ENCODE assay signal across 9 cellular contexts in the genomic region with DNA sequence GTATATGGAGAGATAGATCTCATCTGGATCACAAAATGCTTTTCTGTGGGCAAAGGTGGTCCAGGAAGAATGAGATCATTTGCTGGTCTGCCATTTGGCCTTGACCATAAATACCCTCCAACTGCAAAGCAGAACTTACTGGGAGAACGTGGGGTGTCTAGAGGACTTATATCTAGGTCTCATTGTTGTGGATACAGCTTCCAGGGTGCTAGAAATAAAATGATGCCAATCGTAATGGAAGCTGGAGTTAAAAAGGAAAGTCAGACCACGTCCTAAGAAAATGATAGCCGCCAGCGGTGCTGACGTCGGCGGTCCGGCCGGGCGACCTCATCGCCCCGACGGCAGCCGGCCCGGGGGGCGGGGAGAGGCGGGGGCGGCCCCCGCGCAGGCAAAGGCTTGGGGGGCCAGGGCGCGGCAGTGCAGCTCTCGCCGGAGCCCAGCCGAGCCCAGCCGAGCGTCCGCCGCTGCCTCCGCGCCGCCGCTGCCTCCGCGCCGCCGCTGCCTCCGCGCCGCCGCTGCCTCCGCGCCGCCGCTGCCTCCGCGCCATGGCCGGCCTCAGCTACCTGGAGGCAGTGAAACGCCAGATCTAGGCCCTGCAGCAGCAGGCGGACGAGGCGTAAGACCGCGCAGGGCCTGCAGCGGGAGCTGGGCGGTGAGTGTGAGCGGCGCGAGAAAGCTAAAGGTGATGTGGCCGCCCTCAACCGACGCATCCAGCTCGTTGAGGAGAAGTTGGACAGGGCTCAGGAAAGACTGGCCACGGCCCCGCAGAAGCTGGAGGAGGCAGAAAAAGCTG.
DNase-seq lines count a peak whose midpoint lies in the region; ATAC-seq and TF ChIP-seq lines count a peak whose summit lies in the region.
"Had no signal": no experiment of that assay in that cellular context is flagged by ENCODE, and none has a peak within 500 bp of the region (broad histone marks: within the 10 kb centered on the region; RNA-seq: fewer than 3 reads in every experiment).

No MANE protein-coding gene starts in this region.

- POLR2A ChIA-PET in activated CD8-positive, alpha-beta T cell treated with anti-CD3 and anti-CD28 coated beads for 36 hours (lab: Charles Lee): interaction anchor here (1.2 kb wide), 1 partner anchor 41 kb away, joined by 3 read pairs; no protein-coding TSS in a partner anchor

- ATAC-seq in HG02623 (IDR thresholded peaks at IDR 0.05; ENCODE audit: unreplicated experiment): peak; percentile 83
- peak; percentile 85 for ATAC-seq in activated CD8-positive, alpha-beta T cell treated with anti-CD3 and anti-CD28 coated beads for 36 hours
- ATAC-seq in stimulated activated memory B cell treated with anti-CD40 and anti-IgM and Interleukin-4, amounts not matched to agents 10 μg/mL and 1 μg/mL and 100 μg/mL, for 72 hours: peak; percentile 89

- CTCF ChIA-PET in activated CD8-positive, alpha-beta T cell treated with anti-CD3 and anti-CD28 coated beads for 36 hours (lab: Charles Lee): interaction anchor here (0.7 to 1.7 kb wide), 6 partner anchors 28 to 695 kb away, joined by 3 to 6 read pairs (median 3); no protein-coding TSS in a partner anchor

- H3K27me3 Mint-ChIP-seq in activated CD8-positive, alpha-beta T cell treated with anti-CD3 and anti-CD28 coated beads for 36 hours: no peaks in the 10 kb centered on the region
- H3K27me3 Mint-ChIP-seq in stimulated activated memory B cell treated with anti-CD40 and anti-IgM and Interleukin-4, amounts not matched to agents 10 μg/mL and 1 μg/mL and 100 μg/mL, for 72 hours: no peaks in the 10 kb centered on the region

- H3K36me3 Mint-ChIP-seq in activated CD8-positive, alpha-beta T cell treated with anti-CD3 and anti-CD28 coated beads for 36 hours (ENCODE audit: low read depth): no peaks in the 10 kb centered on the region
- no peaks in the 10 kb centered on the region for H3K36me3 Mint-ChIP-seq in stimulated activated memory B cell treated with anti-CD40 and anti-IgM and Interleukin-4, amounts not matched to agents 10 μg/mL and 1 μg/mL and 100 μg/mL, for 72 hours

- intact Hi-C loops in activated CD8-positive, alpha-beta T cell treated with anti-CD3 and anti-CD28 coated beads for 36 hours (cut with micrococcal nuclease): loop anchor here (10.0 kb wide), 1 partner anchor 148 kb away; the partner anchor contains the start of gene SLC4A7

- peak overlapping the region; percentile 62 to 83 for H3K27ac ChIP-seq in mucosa of rectum (ENCODE audit: low read depth in 2 of 2, low read length in 2 of 2)

- no peak for TF ChIP-seq CTCF in activated CD8-positive, alpha-beta T cell treated with anti-CD3 and anti-CD28 coated beads for 36 hours (IDR thresholded peaks at IDR 0.05)
- no peak for TF ChIP-seq CTCF in epithelial cell of esophagus (IDR thresholded peaks at IDR 0.05; ENCODE audit: insufficient read depth, low read depth, low read length, missing control alignments)

- H3K4me3 ChIP-seq in epithelial cell of esophagus (ENCODE audit: low read length) (peak overlapping the region; percentile 52), mucosa of rectum (ENCODE audit: low read length in 2 of 2) (peak overlapping the region; percentile 73 to 85)

- no peaks in the 10 kb centered on the region for H3K9me3 Mint-ChIP-seq in activated CD8-positive, alpha-beta T cell treated with anti-CD3 and anti-CD28 coated beads for 36 hours
- no peaks in the 10 kb centered on the region for H3K9me3 Mint-ChIP-seq in stimulated activated memory B cell treated with anti-CD40 and anti-IgM and Interleukin-4, amounts not matched to agents 10 μg/mL and 1 μg/mL and 100 μg/mL, for 72 hours

- no peaks in the 10 kb centered on the region for H3K36me3 ChIP-seq in mucosa of rectum (ENCODE audit: control insufficient read depth in 2 of 2, insufficient read depth in 2 of 2, low read length in 2 of 2)

- H3K4me1 Mint-ChIP-seq in activated CD8-positive, alpha-beta T cell treated with anti-CD3 and anti-CD28 coated beads for 36 hours (ENCODE audit: low read depth): peaks cover 34% of the 10 kb centered on the region
- H3K4me1 Mint-ChIP-seq in stimulated activated memory B cell treated with anti-CD40 and anti-IgM and Interleukin-4, amounts not matched to agents 10 μg/mL and 1 μg/mL and 100 μg/mL, for 72 hours: peaks cover 10% of the 10 kb centered on the region

- peak overlapping the region; percentile 79 for H3K9ac ChIP-seq in mucosa of rectum (ENCODE audit: low read depth in 1 of 2, low read length in 2 of 2)

- H3K27me3 ChIP-seq in mucosa of rectum (ENCODE audit: control insufficient read depth in 2 of 2, insufficient read depth in 2 of 2, low read length in 2 of 2): no peaks in the 10 kb centered on the region

- no peaks in the 10 kb centered on the region for H3K4me1 ChIP-seq in mucosa of rectum (ENCODE audit: control insufficient read depth in 2 of 2, insufficient read depth in 2 of 2, low read length in 2 of 2)

- H3K9me3 ChIP-seq in mucosa of rectum (ENCODE audit: control insufficient read depth in 2 of 2, low read length in 2 of 2): no peaks in the 10 kb centered on the region

- peak overlapping the region; percentile 83 for H3K27ac Mint-ChIP-seq in activated CD8-positive, alpha-beta T cell treated with anti-CD3 and anti-CD28 coated beads for 36 hours
- H3K27ac Mint-ChIP-seq in stimulated activated memory B cell treated with anti-CD40 and anti-IgM and Interleukin-4, amounts not matched to agents 10 μg/mL and 1 μg/mL and 100 μg/mL, for 72 hours: peak overlapping the region; percentile 86

- DNase-seq in NCI-H1694 treated with DMSO at 0.1 percent for 48 hours (lab: John Stamatoyannopoulos, UW) (peak; percentile 1), NCI-H1694 (lab: John Stamatoyannopoulos, UW) (no peak), NCI-H2029 (lab: John Stamatoyannopoulos, UW) (peak; percentile 47), epithelial cell of esophagus (ENCODE audit: low read depth) (peak; percentile 41)
- DNase-seq in activated CD8-positive, alpha-beta T cell treated with anti-CD3 and anti-CD28 coated beads for 36 hours: peak; percentile 52
- DNase-seq: DND-41 had no signal

- H3K4me3 Mint-ChIP-seq in activated CD8-positive, alpha-beta T cell treated with anti-CD3 and anti-CD28 coated beads for 36 hours: peak overlapping the region; percentile 79
- peak overlapping the region; percentile 86 for H3K4me3 Mint-ChIP-seq in stimulated activated memory B cell treated with anti-CD40 and anti-IgM and Interleukin-4, amounts not matched to agents 10 μg/mL and 1 μg/mL and 100 μg/mL, for 72 hours
